Comparison of ENCODE assay signal across 8 cellular contexts in genomic region chr7:151251926-151252835, GRCh38. TPM values are rescaled to one million over a fixed set of nuclear protein-coding genes. Genes with fewer than 3 reads are reported as not detected.
A peak's percentile ranks its signal among the peaks of the same experiment; 100 is the strongest.
DNase-seq lines count a peak whose midpoint lies in the region; ATAC-seq and TF ChIP-seq lines count a peak whose summit lies in the region.

No MANE protein-coding gene starts in this region.

- no peaks in the 10 kb centered on the region for H3K36me3 ChIP-seq in naive thymus-derived CD4-positive, alpha-beta T cell (ENCODE audit: control insufficient read depth in 2 of 3, insufficient read depth in 3 of 3, low read length in 3 of 3)

- H3K4me3 Mint-ChIP-seq in activated CD4-positive, alpha-beta T cell treated with anti-CD3 and anti-CD28 coated beads for 36 hours, result peak overlapping the region; percentile 23
- H3K4me3 Mint-ChIP-seq in T-cell, result peak overlapping the region; percentile 32 to 59 (median 57)
- H3K4me3 Mint-ChIP-seq in naive thymus-derived CD4-positive, alpha-beta T cell, result peak overlapping the region in 9 of 10 donors; percentile 53 to 78 (median 74)

- POLR2A ChIA-PET in activated CD4-positive, alpha-beta T cell treated with anti-CD3 and anti-CD28 coated beads for 36 hours (lab: Charles Lee), result no interaction called here
- POLR2A ChIA-PET in T-cell (lab: Charles Lee), result interaction anchor here in 1 of 2 donors (0.6 kb wide), 2 partner anchors 154 to 281 kb away, joined by 3 to 4 read pairs; no protein-coding TSS in a partner anchor
- POLR2A ChIA-PET in naive thymus-derived CD4-positive, alpha-beta T cell (lab: Charles Lee), result no interaction called here

- peaks cover 0 to 6% of the 10 kb centered on the region in 2 donors for H3K27me3 ChIP-seq in naive thymus-derived CD4-positive, alpha-beta T cell (ENCODE audit: control insufficient read depth in 2 of 2, insufficient read depth in 2 of 2, low read length in 2 of 2)

- ATAC-seq in activated CD4-positive, alpha-beta T cell treated with anti-CD3 and anti-CD28 coated beads for 36 hours, result no peak
- ATAC-seq in T-cell (replicated peaks in 1 of 4), result peak in 1 of 4 experiments; percentile 2
- no peak for ATAC-seq in naive thymus-derived CD4-positive, alpha-beta T cell
- ATAC-seq in HG02981 (IDR thresholded peaks at IDR 0.05; ENCODE audit: unreplicated experiment), result no peak

- H3K27ac Mint-ChIP-seq in activated CD4-positive, alpha-beta T cell treated with anti-CD3 and anti-CD28 coated beads for 36 hours, result no peak overlapping the region
- no peak overlapping the region for H3K27ac Mint-ChIP-seq in T-cell
- peak overlapping the region in 1 of 9 donors; percentile 34 for H3K27ac Mint-ChIP-seq in naive thymus-derived CD4-positive, alpha-beta T cell

- no peaks in the 10 kb centered on the region for H3K36me3 Mint-ChIP-seq in activated CD4-positive, alpha-beta T cell treated with anti-CD3 and anti-CD28 coated beads for 36 hours (ENCODE audit: low read depth)
- H3K36me3 Mint-ChIP-seq in T-cell, result no peaks in the 10 kb centered on the region
- H3K36me3 Mint-ChIP-seq in naive thymus-derived CD4-positive, alpha-beta T cell, result peaks cover 0 to 2% (median 0%) of the 10 kb centered on the region in 5 donors

- intact Hi-C loops in activated CD4-positive, alpha-beta T cell treated with anti-CD3 and anti-CD28 coated beads for 36 hours (cut with DNase I, micrococcal nuclease), result no loop called here
- intact Hi-C loops in naive thymus-derived CD4-positive, alpha-beta T cell (cut with micrococcal nuclease), result no loop called here

- peaks cover 22% of the 10 kb centered on the region for H3K4me1 Mint-ChIP-seq in activated CD4-positive, alpha-beta T cell treated with anti-CD3 and anti-CD28 coated beads for 36 hours
- peaks cover 28 to 41% (median 28%) of the 10 kb centered on the region in 3 donors for H3K4me1 Mint-ChIP-seq in T-cell
- H3K4me1 Mint-ChIP-seq in naive thymus-derived CD4-positive, alpha-beta T cell, result peaks cover 19 to 40% (median 29%) of the 10 kb centered on the region in 7 donors

- H3K27me3 Mint-ChIP-seq in activated CD4-positive, alpha-beta T cell treated with anti-CD3 and anti-CD28 coated beads for 36 hours, result peaks cover 60% of the 10 kb centered on the region
- peaks cover 42 to 63% of the 10 kb centered on the region in 2 donors for H3K27me3 Mint-ChIP-seq in T-cell
- peaks cover 39 to 77% (median 64%) of the 10 kb centered on the region in 5 donors for H3K27me3 Mint-ChIP-seq in naive thymus-derived CD4-positive, alpha-beta T cell

- H3K9me3 ChIP-seq in naive thymus-derived CD4-positive, alpha-beta T cell (ENCODE audit: control insufficient read depth in 2 of 3, low read length in 3 of 3), result no peaks in the 10 kb centered on the region

- no peak for TF ChIP-seq CTCF in fibroblast of the aortic adventitia (IDR thresholded peaks at IDR 0.05; ENCODE audit: insufficient read depth, low read length)

- H3K4me3 ChIP-seq in fibroblast of the aortic adventitia (ENCODE audit: low read depth, low read length), result peak overlapping the region; percentile 72
- no peak overlapping the region for H3K4me3 ChIP-seq in naive thymus-derived CD4-positive, alpha-beta T cell (ENCODE audit: low read length)

- DNase-seq in activated CD4-positive, alpha-beta T cell treated with anti-CD3 and anti-CD28 coated beads for 36 hours, result no peak
- no peak for DNase-seq in activated CD4-positive, alpha-beta T cell treated with anti-CD3 and anti-CD28 coated beads for 1 hour
- DNase-seq in T-cell (no peak), fibroblast of the aortic adventitia (ENCODE audit: low read depth) (peak; percentile 70), NOMO-1 (lab: John Stamatoyannopoulos, UW; ENCODE audit: unreplicated experiment in 2 of 2) (no peak), NCI-H128 (lab: John Stamatoyannopoulos, UW; ENCODE audit: unreplicated experiment) (no peak)
- DNase-seq in naive thymus-derived CD4-positive, alpha-beta T cell, result no peak

- CTCF ChIA-PET in activated CD4-positive, alpha-beta T cell treated with anti-CD3 and anti-CD28 coated beads for 36 hours (lab: Charles Lee), result interaction anchor here (0.6 to 1.1 kb wide), 5 partner anchors 10 to 189 kb away, joined by 3 to 4 read pairs (median 3); no protein-coding TSS in a partner anchor
- CTCF ChIA-PET in T-cell (lab: Charles Lee), result no interaction called here
- CTCF ChIA-PET in naive thymus-derived CD4-positive, alpha-beta T cell (lab: Charles Lee), result no interaction called here

- no peak overlapping the region for H3K27ac ChIP-seq in naive thymus-derived CD4-positive, alpha-beta T cell (ENCODE audit: low read depth, low read length)

- H3K9me3 Mint-ChIP-seq in activated CD4-positive, alpha-beta T cell treated with anti-CD3 and anti-CD28 coated beads for 36 hours (ENCODE audit: low read depth), result no peaks in the 10 kb centered on the region
- no peaks in the 10 kb centered on the region for H3K9me3 Mint-ChIP-seq in T-cell
- H3K9me3 Mint-ChIP-seq in naive thymus-derived CD4-positive, alpha-beta T cell, result no peaks in the 10 kb centered on the region

- H3K4me1 ChIP-seq in naive thymus-derived CD4-positive, alpha-beta T cell (ENCODE audit: control insufficient read depth in 2 of 2, insufficient read depth in 2 of 2, low read length in 2 of 2), result peaks cover 0 to 16% of the 10 kb centered on the region in 2 donors

RNA-seq across cellular contexts. Expression of gene SMARCD3, which starts 3.7 kb away (rescaled TPM):
- total RNA-seq in activated CD4-positive, alpha-beta T cell treated with anti-CD3 and anti-CD28 coated beads for 36 hours, result 1 to 10 TPM; 4.1 to 4.8 TPM
- total RNA-seq in T-cell (10 to 100 TPM in 2 of 5 donors, 1 to 10 TPM in 3; 6.3 to 28.5 (median 9.1) TPM), fibroblast of the aortic adventitia (ENCODE audit: low replicate concordance) (44.9 and 59.7 TPM in 2 replicates)
- 10 to 100 TPM in 2 of 5 experiments, 1 to 10 TPM in 3; 3.8 to 45.5 (median 5.1) TPM for total RNA-seq in naive thymus-derived CD4-positive, alpha-beta T cell
- polyA plus RNA-seq in naive thymus-derived CD4-positive, alpha-beta T cell, result 1 to 10 TPM; 4.0 to 8.9 TPM

RNA-seq across cellular contexts. Expression of gene CHPF2, which starts 19.9 kb away (rescaled TPM):
- total RNA-seq in activated CD4-positive, alpha-beta T cell treated with anti-CD3 and anti-CD28 coated beads for 36 hours, result 10 to 100 TPM; 20.7 to 27.3 TPM
- total RNA-seq in T-cell, result 10 to 100 TPM; 34.2 to 66.1 (median 64.1) TPM
- 33.0 and 47.0 TPM in 2 replicates for total RNA-seq in fibroblast of the aortic adventitia (ENCODE audit: low replicate concordance)
- 10 to 100 TPM; 32.3 to 45.8 (median 42.8) TPM for total RNA-seq in naive thymus-derived CD4-positive, alpha-beta T cell
- 10 to 100 TPM; 17.4 to 27.3 TPM for polyA plus RNA-seq in naive thymus-derived CD4-positive, alpha-beta T cell

RNA-seq across cellular contexts. Expression of gene ABCF2, which starts 25.2 kb away (rescaled TPM):
- 10 to 100 TPM; 48.4 to 49.0 TPM for total RNA-seq in activated CD4-positive, alpha-beta T cell treated with anti-CD3 and anti-CD28 coated beads for 36 hours
- total RNA-seq in T-cell, result 10 to 100 TPM; 22.9 to 39.7 (median 38.8) TPM
- total RNA-seq in fibroblast of the aortic adventitia (ENCODE audit: low replicate concordance), result 18.8 and 50.9 TPM in 2 replicates
- total RNA-seq in naive thymus-derived CD4-positive, alpha-beta T cell, result 10 to 100 TPM; 17.2 to 37.8 (median 27.7) TPM
- 10 to 100 TPM; 27.1 to 47.5 TPM for polyA plus RNA-seq in naive thymus-derived CD4-positive, alpha-beta T cell

RNA-seq across cellular contexts. Expression of gene H2BK1, which starts 41.9 kb away (rescaled TPM):
- not detected for total RNA-seq in activated CD4-positive, alpha-beta T cell treated with anti-CD3 and anti-CD28 coated beads for 36 hours
- total RNA-seq in T-cell (1 to 10 TPM; 3.1 to 7.7 (median 5.1) TPM), fibroblast of the aortic adventitia (ENCODE audit: low replicate concordance) (not detected in 2 replicates)
- total RNA-seq in naive thymus-derived CD4-positive, alpha-beta T cell, result 1 to 10 TPM; 1.8 to 6.4 (median 1.9) TPM
- not detected for polyA plus RNA-seq in naive thymus-derived CD4-positive, alpha-beta T cell

Comparison
In these comparisons a context has a peak if more than half of its experiments do, and no peak if none do; other contexts are left out.
1. H3K4me3 Mint-ChIP-seq: peak in every context shown above with its lines; median percentile 74 in naive thymus-derived CD4-positive, alpha-beta T cell; 57 in T-cell; 23 in activated CD4-positive, alpha-beta T cell treated with anti-CD3 and anti-CD28 coated beads for 36 hours.